In the genomic region with DNA sequence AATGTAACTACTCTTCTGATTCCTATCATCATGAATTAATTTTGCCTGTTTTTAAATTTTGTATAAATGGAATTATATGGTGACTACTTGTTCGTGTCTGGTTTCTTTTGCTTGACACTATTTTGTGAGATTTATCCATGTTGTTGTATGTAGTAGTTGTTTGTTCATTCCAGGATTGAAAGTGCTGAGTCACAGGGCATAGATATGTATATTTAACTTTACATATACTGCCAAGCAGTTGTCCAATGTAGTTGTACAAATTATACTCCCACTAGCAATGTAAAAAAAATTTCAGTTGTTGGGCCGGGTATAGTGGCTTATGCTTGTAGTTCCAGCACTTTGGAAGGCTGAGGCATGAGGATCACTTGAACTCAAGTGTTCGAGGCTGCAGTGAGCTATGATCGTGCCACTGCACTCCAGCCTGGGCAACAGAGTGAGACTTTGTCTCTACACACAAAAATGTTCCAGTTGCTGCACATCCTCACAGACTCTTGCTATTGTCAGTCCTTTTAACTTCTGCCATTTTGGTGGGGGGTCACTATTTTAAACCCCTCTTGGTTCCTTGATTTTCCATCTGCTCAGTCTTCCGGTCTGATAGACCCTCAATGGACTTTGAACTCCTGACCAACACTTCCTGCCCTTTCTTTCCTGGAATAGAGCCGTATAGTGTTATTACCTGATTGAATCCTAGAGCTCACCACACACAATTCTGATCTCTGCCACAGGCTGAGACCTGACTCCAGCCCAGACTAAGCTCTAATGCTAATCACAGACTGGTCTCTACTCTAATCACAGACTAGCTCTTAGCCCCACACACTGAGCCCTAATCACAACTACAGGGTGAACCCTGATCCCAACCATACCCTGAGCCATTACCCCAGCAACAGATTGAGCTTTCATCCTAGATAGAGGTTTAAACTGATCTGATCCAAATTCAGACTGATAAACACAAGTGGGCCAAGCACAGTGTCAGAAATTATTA, we compare ENCODE assay signal across 17 cellular contexts.
DNase-seq lines count a peak whose midpoint lies in the region; ATAC-seq, FAIRE-seq and TF ChIP-seq lines count a peak whose summit lies in the region.
"Had no signal": no experiment of that assay in that cellular context is flagged by ENCODE, and none has a peak within 500 bp of the region (broad histone marks: within the 10 kb centered on the region; RNA-seq: fewer than 3 reads in every experiment).

No MANE protein-coding gene starts in this region.

- no peak for TF ChIP-seq EP300 in A549 (IDR thresholded peaks at IDR 0.05)

- H3K4me1 ChIP-seq in A549: peaks cover 10% of the 10 kb centered on the region

- 82% methylated on average over 6 of the region's 6 CpGs for WGBS in A549 (ENCODE audit: missing lambda C conversion rate)

- no peaks in the 10 kb centered on the region for H3K9me3 ChIP-seq in A549
- no peaks in the 10 kb centered on the region for H3K9me3 ChIP-seq in SK-N-MC (ENCODE audit: low read depth, low read length)
- H3K9me3 ChIP-seq: HAP-1 had no signal

- in situ Hi-C loops in KBM-7 (cut with MboI; ENCODE audit: low pct_unique_long_range_greater_than_20kb, low sequenced_read_pairs): no loop called here

- peak overlapping the region; percentile 33 to 57; a peak in 5 of 6 replicates for H3K27ac ChIP-seq in A549
- peak overlapping the region; percentile 45; the same call in 1 of the 2 replicates for H3K27ac ChIP-seq in SK-N-MC

- ATAC-seq in A549: no peak
- ATAC-seq: effector memory CD8-positive, alpha-beta T cell had no signal

- TF ChIP-seq CTCF in A549 (IDR thresholded peaks at IDR 0.05) (no peak), D721Med (IDR thresholded peaks at IDR 0.05; ENCODE audit: insufficient read depth, missing control alignments) (no peak), fibroblast of pulmonary artery (IDR thresholded peaks at IDR 0.05; ENCODE audit: low read length, missing control alignments) (no peak)

- CTCF ChIA-PET in A549 (lab: Yijun Ruan, JAX): no interaction called here

- no peak overlapping the region for H3K9ac ChIP-seq in SK-N-MC (ENCODE audit: insufficient read length)

- TF ChIP-seq POLR2A in A549 (IDR thresholded peaks at IDR 0.05; ENCODE audit: low read length): no peak

- no peak for TF ChIP-seq RAD21 in A549 (conservative IDR thresholded peaks at IDR 0.05 in 1 of 2, IDR thresholded peaks at IDR 0.05 in 1 of 2)

- no peaks in the 10 kb centered on the region for H3K36me3 ChIP-seq in SK-N-MC (ENCODE audit: insufficient read depth, low read length)
- H3K36me3 ChIP-seq: HAP-1 had no signal

- peak overlapping the region; percentile 8; the same call in 1 of the 3 replicates for H3K4me2 ChIP-seq in A549

- POLR2A ChIA-PET in A549 (lab: Yijun Ruan, JAX): no interaction called here

- H3K4me3 ChIP-seq in A549: no peak overlapping the region
- no peak overlapping the region for H3K4me3 ChIP-seq in SK-N-MC
- no peak overlapping the region for H3K4me3 ChIP-seq in fibroblast of pulmonary artery (replicated peaks; ENCODE audit: low read depth, low read length)
- H3K4me3 ChIP-seq: HAP-1 had no signal

- DNase-seq in A549 (ENCODE audit: low read depth in 1 of 2, low spot score in 1 of 2) (no peak), D721Med (ENCODE audit: insufficient read length, low spot score) (no peak), SK-N-MC (ENCODE audit: low read depth, low spot score) (no peak), fibroblast of pulmonary artery (ENCODE audit: low read depth) (peak; percentile 9), KBM-7 (no peak), UCSD-AML1 (lab: John Stamatoyannopoulos, UW; ENCODE audit: unreplicated experiment) (no peak), HK-2 (ENCODE audit: unreplicated experiment) (no peak), midbrain (lab: John Stamatoyannopoulos, UW) (no peak)
- DNase-seq: activated effector memory CD4-positive, alpha-beta T cell treated with Interleukin-2 at 50 U/mL for 16 hours; caudate nucleus; DMS79; effector memory CD8-positive, alpha-beta T cell; foreskin melanocyte; NCI-H1417; NCI-H524; T-helper 9 cell had no signal

- no peak for FAIRE-seq in A549 (lab: Jason Lieb, UNC)
- peak; percentile 91 for FAIRE-seq in D721Med (lab: Jason Lieb, UNC)

TF ChIP-seq in A549, 52 proteins besides CTCF, POLR2A, EP300 and RAD21:
- TF ChIP-seq NFE2L2 (conservative IDR thresholded peaks at IDR 0.05; ENCODE audit: low read length) (peak; percentile 60), HDAC2 (IDR thresholded peaks at IDR 0.05) (no peak), MAFK (IDR thresholded peaks at IDR 0.05; ENCODE audit: partially characterized antibody) (peak; percentile 82), RARB (CRISPR knock-in tag; IDR thresholded peaks at IDR 0.05) (no peak), BHLHE40 (IDR thresholded peaks at IDR 0.05; ENCODE audit: low read depth, low read length) (no peak)
